Comparison of ENCODE assay signal across 16 cellular contexts in genomic region chr10:6036861-6037321, GRCh38. TPM values are rescaled to one million over a fixed set of nuclear protein-coding genes. Genes with fewer than 3 reads are reported as not detected.
A peak's percentile ranks its signal among the peaks of the same experiment; 100 is the strongest.
DNase-seq lines count a peak whose midpoint lies in the region; ATAC-seq and TF ChIP-seq lines count a peak whose summit lies in the region.
"Had no signal": no experiment of that assay in that cellular context is flagged by ENCODE, and none has a peak within 500 bp of the region (broad histone marks: within the 10 kb centered on the region; RNA-seq: fewer than 3 reads in every experiment).

No MANE protein-coding gene starts in this region.

- no peaks in the 10 kb centered on the region for H3K27me3 ChIP-seq in sigmoid colon
- H3K27me3 ChIP-seq: body of pancreas, uterus had no signal

- H3K9me3 ChIP-seq in sigmoid colon = no peaks in the 10 kb centered on the region
- H3K9me3 ChIP-seq: body of pancreas, uterus had no signal

- H3K36me3 ChIP-seq in sigmoid colon = no peaks in the 10 kb centered on the region
- H3K36me3 ChIP-seq: uterus had no signal

- no peak overlapping the region for H3K27ac ChIP-seq in sigmoid colon
- H3K27ac ChIP-seq: A549, body of pancreas, epithelial cell of prostate, uterus had no signal

- peak overlapping the region; percentile 95 to 96 for H3K27ac Mint-ChIP-seq in T-cell
- peak overlapping the region; percentile 57 for H3K27ac Mint-ChIP-seq in activated naive CD8-positive, alpha-beta T cell treated with anti-CD3 and anti-CD28 coated beads, Interleukin-2, amount 10 ng/mL, durations not matched to agents 7 days and 5 days

- peaks cover 51 to 75% (median 53%) of the 10 kb centered on the region in 3 donors for H3K4me1 Mint-ChIP-seq in T-cell
- H3K4me1 Mint-ChIP-seq in activated naive CD8-positive, alpha-beta T cell treated with anti-CD3 and anti-CD28 coated beads, Interleukin-2, amount 10 ng/mL, durations not matched to agents 7 days and 5 days = peaks cover 74% of the 10 kb centered on the region

- TF ChIP-seq CTCF in sigmoid colon (IDR thresholded peaks at IDR 0.05) = no peak

- H3K4me1 ChIP-seq in sigmoid colon = peaks cover 0 to 20% (median 6%) of the 10 kb centered on the region in 4 donors
- H3K4me1 ChIP-seq: A549, body of pancreas had no signal

- peak overlapping the region in 2 of 3 donors; percentile 24 to 55 for H3K4me3 Mint-ChIP-seq in T-cell
- H3K4me3 Mint-ChIP-seq in activated naive CD8-positive, alpha-beta T cell treated with anti-CD3 and anti-CD28 coated beads, Interleukin-2, amount 10 ng/mL, durations not matched to agents 7 days and 5 days = peak overlapping the region; percentile 39

- peaks cover 0 to 4% (median 0%) of the 10 kb centered on the region in 3 donors for H3K9me3 Mint-ChIP-seq in T-cell
- H3K9me3 Mint-ChIP-seq in activated naive CD8-positive, alpha-beta T cell treated with anti-CD3 and anti-CD28 coated beads, Interleukin-2, amount 10 ng/mL, durations not matched to agents 7 days and 5 days = peaks cover 2% of the 10 kb centered on the region

- ATAC-seq in T-cell (replicated peaks in 1 of 4) (peak; percentile 32 to 76 (median 46)), GM18909 (IDR thresholded peaks at IDR 0.05; ENCODE audit: poor library complexity, unreplicated experiment) (no peak)
- no peak for ATAC-seq in activated naive CD8-positive, alpha-beta T cell treated with anti-CD3 and anti-CD28 coated beads, Interleukin-2, amount 10 ng/mL, durations not matched to agents 7 days and 5 days (ENCODE audit: low read depth)
- ATAC-seq: A549, body of pancreas, PC-3 had no signal

- TF ChIP-seq EP300 in sigmoid colon (IDR thresholded peaks at IDR 0.05) = no peak

- intact Hi-C loops in sigmoid colon (cut with DNase I) = no loop called here

- POLR2A ChIA-PET in T-cell (lab: Charles Lee) = interaction anchor here in 1 of 2 donors (0.6 kb wide), 1 partner anchor 423 kb away, joined by 3 read pairs; no protein-coding TSS in a partner anchor
- POLR2A ChIA-PET in activated naive CD8-positive, alpha-beta T cell treated with anti-CD3 and anti-CD28 coated beads, Interleukin-2, amount 10 ng/mL, durations not matched to agents 7 days and 5 days (lab: Charles Lee) = interaction anchor here (0.7 to 2.0 kb wide), 5 partner anchors 10 to 60 kb away, joined by 3 to 7 read pairs (median 4); no protein-coding TSS in a partner anchor

- 75 to 87% methylated on average over 11 of the region's 11 CpGs for WGBS in sigmoid colon, 2 donors

- DNase-seq in activated CD8-positive, alpha-beta memory T cell treated with anti-CD3 and anti-CD28 coated beads for 24 hours = peak; percentile 60
- no peak for DNase-seq in activated CD8-positive, alpha-beta memory T cell treated with anti-CD3 and anti-CD28 coated beads, Interleukin-2, amount 50 U/mL, for 4 hours
- DNase-seq in T-cell = peak in 19 of 34 experiments; percentile 13 to 48 (median 28)
- peak; percentile 25 for DNase-seq in activated naive CD8-positive, alpha-beta T cell treated with anti-CD3 and anti-CD28 coated beads, Interleukin-2, amount 10 ng/mL, durations not matched to agents 7 days and 5 days
- DNase-seq in sigmoid colon = peak; percentile 15
- DNase-seq in DMS114 treated with DMSO at 0.1 percent for 48 hours (lab: John Stamatoyannopoulos, UW; ENCODE audit: unreplicated experiment) = no peak
- no peak for DNase-seq in kidney glomerular epithelial cell (lab: John Stamatoyannopoulos, UW)
- DNase-seq: body of pancreas, H7, occipital lobe, PC-3, uterus had no signal

- CTCF ChIA-PET in T-cell (lab: Charles Lee) = interaction anchor here (0.5 to 3.5 kb wide), 6 partner anchors 13 to 378 kb away, joined by 3 to 36 read pairs (median 4); no protein-coding TSS in a partner anchor

- H3K4me3 ChIP-seq in sigmoid colon = no peak overlapping the region
- H3K4me3 ChIP-seq: A549, body of pancreas, smooth muscle cell, uterus had no signal

- TF ChIP-seq POLR2A in sigmoid colon (IDR thresholded peaks at IDR 0.05) = no peak

- H3K36me3 Mint-ChIP-seq in T-cell = peaks cover 5% of the 10 kb centered on the region
- peaks cover 69% of the 10 kb centered on the region for H3K36me3 Mint-ChIP-seq in activated naive CD8-positive, alpha-beta T cell treated with anti-CD3 and anti-CD28 coated beads, Interleukin-2, amount 10 ng/mL, durations not matched to agents 7 days and 5 days

- no peaks in the 10 kb centered on the region for H3K27me3 Mint-ChIP-seq in T-cell
- no peaks in the 10 kb centered on the region for H3K27me3 Mint-ChIP-seq in activated naive CD8-positive, alpha-beta T cell treated with anti-CD3 and anti-CD28 coated beads, Interleukin-2, amount 10 ng/mL, durations not matched to agents 7 days and 5 days

RNA-seq across cellular contexts. Expression of gene IL2RA, which starts 25.3 kb away (rescaled TPM):
- total RNA-seq in T-cell = 10 to 100 TPM; 19.9 to 40.4 (median 28.1) TPM
- 100 to 1,000 TPM; 184 to 201 TPM for total RNA-seq in activated naive CD8-positive, alpha-beta T cell treated with anti-CD3 and anti-CD28 coated beads, Interleukin-2, amount 10 ng/mL, durations not matched to agents 7 days and 5 days
- 1 to 10 TPM in 2 of 4 donors, under 1 TPM in 1, not detected in 1; 0.99 to 9.0 (median 2.5) TPM for total RNA-seq in sigmoid colon
- polyA plus RNA-seq in sigmoid colon = 10 to 100 TPM in 1 of 3 donors, 1 to 10 TPM in 1, under 1 TPM in 1; 0.60 to 14.0 (median 6.9) TPM
- total RNA-seq: H7, occipital lobe, PC-3, smooth muscle cell had no signal
- polyA plus RNA-seq: A549, smooth muscle cell had no signal

RNA-seq across cellular contexts. Expression of gene RBM17, which starts 51.9 kb away (rescaled TPM):
- total RNA-seq in T-cell (100 to 1,000 TPM; 119 to 148 (median 127) TPM), sigmoid colon (10 to 100 TPM; 50.8 to 63.1 (median 54.8) TPM)
- 100 to 1,000 TPM; 185 to 200 TPM for total RNA-seq in activated naive CD8-positive, alpha-beta T cell treated with anti-CD3 and anti-CD28 coated beads, Interleukin-2, amount 10 ng/mL, durations not matched to agents 7 days and 5 days
- 10 to 100 TPM; 32.8 to 74.2 (median 40.2) TPM for polyA plus RNA-seq in sigmoid colon

RNA-seq across cellular contexts. Expression of gene IL15RA, which starts 59.5 kb away (rescaled TPM):
- total RNA-seq in T-cell (10 to 100 TPM; 10.1 to 18.2 (median 10.8) TPM), sigmoid colon (10 to 100 TPM; 11.0 to 16.4 (median 13.9) TPM)
- 10 to 100 TPM; 20.3 to 21.3 TPM for total RNA-seq in activated naive CD8-positive, alpha-beta T cell treated with anti-CD3 and anti-CD28 coated beads, Interleukin-2, amount 10 ng/mL, durations not matched to agents 7 days and 5 days
- polyA plus RNA-seq in sigmoid colon = 10 to 100 TPM in 2 of 3 donors, 1 to 10 TPM in 1; 5.5 to 23.7 (median 16.8) TPM
- total RNA-seq: occipital lobe had no signal

Comparison
In these comparisons a context has a peak if more than half of its experiments do, and no peak if none do; other contexts are left out.
1. DNase-seq: peak in activated CD8-positive, alpha-beta memory T cell treated with anti-CD3 and anti-CD28 coated beads for 24 hours (single experiment), T-cell (19 of 34), activated naive CD8-positive, alpha-beta T cell treated with anti-CD3 and anti-CD28 coated beads, Interleukin-2, amount 10 ng/mL, durations not matched to agents 7 days and 5 days (single experiment) and sigmoid colon (single experiment); none in activated CD8-positive, alpha-beta memory T cell treated with anti-CD3 and anti-CD28 coated beads, Interleukin-2, amount 50 U/mL, for 4 hours (single experiment), DMS114 treated with DMSO at 0.1 percent for 48 hours (single experiment) and kidney glomerular epithelial cell (single experiment).
2. ATAC-seq: peak in T-cell (4 of 4); none in activated naive CD8-positive, alpha-beta T cell treated with anti-CD3 and anti-CD28 coated beads, Interleukin-2, amount 10 ng/mL, durations not matched to agents 7 days and 5 days (single experiment) and GM18909 (single experiment).
3. RNA of gene IL2RA, which starts 25.3 kb away (total RNA-seq): 184 to 201 TPM in activated naive CD8-positive, alpha-beta T cell treated with anti-CD3 and anti-CD28 coated beads, Interleukin-2, amount 10 ng/mL, durations not matched to agents 7 days and 5 days; 19.9 to 40.4 TPM in T-cell and 0.99 to 9.0 TPM in sigmoid colon; every median in the first group is over 4 times any median in the second.